Comparison of ENCODE assay signal across 12 cellular contexts in the genomic region with DNA sequence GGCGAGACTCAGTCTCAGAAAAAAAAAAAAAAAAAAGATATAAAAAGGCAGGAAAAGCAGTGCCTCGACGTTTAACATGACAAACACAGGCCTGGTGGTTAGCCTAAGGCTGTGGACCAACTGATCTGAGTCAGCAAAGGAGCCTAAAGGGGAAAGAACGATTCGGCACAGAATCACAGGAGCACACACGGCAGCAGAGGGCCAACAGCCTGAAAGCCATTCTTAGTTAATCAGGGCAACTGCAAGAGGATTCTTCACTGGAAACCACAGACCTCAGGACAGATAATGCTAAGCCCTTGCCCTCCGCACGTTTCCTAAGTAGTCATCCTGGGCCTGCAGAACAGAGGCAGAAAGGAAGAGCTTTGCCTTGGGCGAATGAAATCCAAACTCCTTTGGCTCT. TPM values are rescaled to one million over a fixed set of nuclear protein-coding genes. Genes with fewer than 3 reads are reported as not detected.
DNase-seq lines count a peak whose midpoint lies in the region; ATAC-seq, FAIRE-seq and TF ChIP-seq lines count a peak whose summit lies in the region.
"Had no signal": no experiment of that assay in that cellular context is flagged by ENCODE, and none has a peak within 500 bp of the region (broad histone marks: within the 10 kb centered on the region; RNA-seq: fewer than 3 reads in every experiment).

No MANE protein-coding gene starts in this region.

- H3K9ac ChIP-seq in PC-3 (ENCODE audit: low read length) (no peak overlapping the region), endothelial cell of umbilical vein (replicated peaks; ENCODE audit: extremely low read depth, insufficient read depth, low read length) (no peak overlapping the region)
- H3K9ac ChIP-seq: BLaER1 treated with 17β-estradiol and CSF1 and Interleukin-3, amounts not matched to agents 10 nM and 100 nM had no signal

- dilution Hi-C loops in endothelial cell of umbilical vein (cut with MboI; ENCODE audit: extremely low pct_ligation_motif_present, low sequenced_read_pairs) = no loop called here

- H3K36me3 ChIP-seq in PC-3 (ENCODE audit: low read depth, low read length) = peaks cover 26% of the 10 kb centered on the region
- H3K36me3 ChIP-seq in endothelial cell of umbilical vein (ENCODE audit: control insufficient read depth in 2 of 2, extremely low read depth in 1 of 2, insufficient read depth in 2 of 2, low read length in 2 of 2) = peaks cover 2 to 12% of the 10 kb centered on the region in 2 experiments

- H3K9me3 ChIP-seq in PC-3 (ENCODE audit: low read length) (no peaks in the 10 kb centered on the region), endothelial cell of umbilical vein (replicated peaks; ENCODE audit: control insufficient read depth, insufficient read depth, low read length) (no peaks in the 10 kb centered on the region)
- H3K9me3 ChIP-seq: BLaER1 treated with 17β-estradiol and CSF1 and Interleukin-3, amounts not matched to agents 10 nM and 100 nM; transverse colon had no signal

- H2AFZ ChIP-seq in PC-3 (ENCODE audit: low read length) = no peak overlapping the region
- no peak overlapping the region for H2AFZ ChIP-seq in endothelial cell of umbilical vein (ENCODE audit: low read depth, low read length)

- CTCF ChIA-PET in PC-3 (lab: Charles Lee) (no interaction called here), endothelial cell of umbilical vein (lab: Charles Lee) (interaction anchor here (1.2 kb wide), 1 partner anchor 79 kb away, joined by 3 read pairs; no protein-coding TSS in a partner anchor)

- TF ChIP-seq POLR2A in endothelial cell of umbilical vein (IDR thresholded peaks at IDR 0.05; ENCODE audit: low read depth, low read length) (no peak), GM12892 (IDR thresholded peaks at IDR 0.05; ENCODE audit: low read depth, low read length) (no peak)

- BruUV-seq in PC-3 (replicated peaks; lab: Mats Ljungman, UMichigan) = no TSS peak
- no TSS peak for BruUV-seq in endothelial cell of umbilical vein (replicated peaks; lab: Mats Ljungman, UMichigan)

- TF ChIP-seq CTCF in PC-3 (conservative IDR thresholded peaks at IDR 0.05; ENCODE audit: low read depth, low read length) (no peak), endothelial cell of umbilical vein (IDR thresholded peaks at IDR 0.05; ENCODE audit: extremely low read depth in 1 of 2, insufficient read depth in 1 of 2, low read depth in 1 of 2, low read length in 2 of 2) (no peak)

- H3K27ac ChIP-seq in PC-3 (ENCODE audit: low read length) (no peak overlapping the region), endothelial cell of umbilical vein (ENCODE audit: insufficient read depth, low read depth, low read length) (no peak overlapping the region)
- H3K27ac ChIP-seq: BLaER1 treated with 17β-estradiol and CSF1 and Interleukin-3, amounts not matched to agents 10 nM and 100 nM; transverse colon had no signal

- no peak for ATAC-seq in PC-3
- ATAC-seq in GM21423 (IDR thresholded peaks at IDR 0.05; ENCODE audit: unreplicated experiment) = no peak

- peaks cover 72% of the 10 kb centered on the region for H3K79me2 ChIP-seq in PC-3 (ENCODE audit: low read length)
- H3K79me2 ChIP-seq in endothelial cell of umbilical vein (ENCODE audit: control insufficient read depth, insufficient read depth, low read length) = peaks cover 58% of the 10 kb centered on the region

- H3F3A ChIP-seq in PC-3 (ENCODE audit: low read length, unreplicated experiment) = no peaks in the 10 kb centered on the region

- H3K4me1 ChIP-seq in PC-3 (ENCODE audit: insufficient read depth, low read length) (peaks cover 6% of the 10 kb centered on the region; the same call in 1 of the 2 replicates), endothelial cell of umbilical vein (ENCODE audit: control insufficient read depth, extremely low read depth, insufficient read depth, low read length) (no peaks in the 10 kb centered on the region)

- H3K27me3 ChIP-seq in PC-3 (ENCODE audit: low read length) (no peaks in the 10 kb centered on the region), endothelial cell of umbilical vein (ENCODE audit: control insufficient read depth in 2 of 2, insufficient read depth in 2 of 2, low read length in 2 of 2) (no peaks in the 10 kb centered on the region)
- H3K27me3 ChIP-seq: BLaER1 treated with 17β-estradiol and CSF1 and Interleukin-3, amounts not matched to agents 10 nM and 100 nM; transverse colon had no signal

- peaks cover 51% of the 10 kb centered on the region for H4K20me1 ChIP-seq in PC-3 (ENCODE audit: low read length)
- H4K20me1 ChIP-seq in endothelial cell of umbilical vein (replicated peaks; ENCODE audit: control insufficient read depth, extremely low read depth, insufficient read depth, low read length) = no peaks in the 10 kb centered on the region

- DNase-seq in EH (ENCODE audit: low read depth) = peak; percentile 96
- DNase-seq in PC-3 = peak; percentile 60
- no peak for DNase-seq in endothelial cell of umbilical vein (ENCODE audit: low read depth, low spot score)
- DNase-seq in myocyte (ENCODE audit: low read depth) = peak; percentile 90
- no peak for DNase-seq in activated T-cell treated with anti-CD3 and anti-CD28 coated beads, Interleukin-2, amount 50 U/mL, for 1 hour
- DNase-seq in GM12892 (ENCODE audit: insufficient read length) = no peak
- no peak for DNase-seq in stimulated activated CD8-positive, alpha-beta memory T cell treated with anti-CD3 and anti-CD28 coated beads, Interleukin-4, amount 100 ng/mL, for 48 hours
- DNase-seq: anterior cingulate cortex, KG1, transverse colon had no signal

- H3K4me3 ChIP-seq in PC-3 (ENCODE audit: low read length) (no peak overlapping the region), endothelial cell of umbilical vein (replicated peaks in 1 of 3; ENCODE audit: insufficient read depth in 1 of 3, low read depth in 1 of 3, low read length in 3 of 3) (no peak overlapping the region)
- H3K4me3 ChIP-seq: BLaER1 treated with 17β-estradiol and CSF1 and Interleukin-3, amounts not matched to agents 10 nM and 100 nM; transverse colon had no signal

- intact Hi-C loops in PC-3 (cut with micrococcal nuclease) (no loop called here), endothelial cell of umbilical vein (cut with micrococcal nuclease) (no loop called here)

- POLR2A ChIA-PET in PC-3 (lab: Charles Lee; ENCODE audit: unreplicated experiment) = no interaction called here
- POLR2A ChIA-PET in endothelial cell of umbilical vein (lab: Charles Lee) = no interaction called here

- FAIRE-seq in endothelial cell of umbilical vein (lab: Jason Lieb, UNC) (peak; percentile 21), GM12892 (lab: Jason Lieb, UNC) (no peak)

- H3K9me1 ChIP-seq in endothelial cell of umbilical vein (replicated peaks; ENCODE audit: control insufficient read depth, extremely low read depth, insufficient read depth, low read length) = no peaks in the 10 kb centered on the region

- H3K4me2 ChIP-seq in PC-3 (ENCODE audit: low read length) (peak overlapping the region; percentile 21; the same call in 1 of the 2 replicates), endothelial cell of umbilical vein (ENCODE audit: insufficient read depth, low read length) (no peak overlapping the region)

- H3K9me2 ChIP-seq in PC-3 (replicated peaks; ENCODE audit: low read length) = no peaks in the 10 kb centered on the region

TF ChIP-seq in endothelial cell of umbilical vein, 7 proteins besides CTCF, POLR2A, EP300 and RAD21:
- TF ChIP-seq, protein P1, sequence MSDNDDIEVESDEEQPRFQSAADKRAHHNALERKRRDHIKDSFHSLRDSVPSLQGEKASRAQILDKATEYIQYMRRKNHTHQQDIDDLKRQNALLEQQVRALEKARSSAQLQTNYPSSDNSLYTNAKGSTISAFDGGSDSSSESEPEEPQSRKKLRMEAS (IDR thresholded peaks at IDR 0.05; ENCODE audit: insufficient read depth, insufficient read length) = no peak
- TF ChIP-seq MYC (IDR thresholded peaks at IDR 0.05; ENCODE audit: low read depth, low read length) (no peak), EZH2 (IDR thresholded peaks at IDR 0.05; ENCODE audit: borderline replicate concordance, low read depth, low read length, severe bottlenecking) (no peak), FOS (IDR thresholded peaks at IDR 0.05; ENCODE audit: borderline replicate concordance, insufficient read depth, low read length) (no peak), JUN (IDR thresholded peaks at IDR 0.05; ENCODE audit: borderline replicate concordance, insufficient read depth, insufficient read length, low read depth) (no peak), GATA2 (IDR thresholded peaks at IDR 0.05; ENCODE audit: insufficient read depth, insufficient read length, low read depth, low read length) (no peak), POLR2AphosphoS5 (IDR thresholded peaks at IDR 0.05; ENCODE audit: insufficient read depth, low read depth, low read length) (no peak)

RNA-seq across cellular contexts. Expression of gene TMEM11, which starts 14.7 kb away (rescaled TPM):
- total RNA-seq in PC-3 (2014; rRNA removed) = 58.1 and 70.8 TPM in 2 replicates
- 27.4 and 28.8 TPM in 2 replicates for total RNA-seq in endothelial cell of umbilical vein
- 79.9 and 100 TPM in 2 replicates for polyA plus RNA-seq in endothelial cell of umbilical vein
- polyA plus RNA-seq in endothelial cell of umbilical vein (2011; cell fraction: cytosol; rRNA removed) = 48.9 and 54.8 TPM in 2 replicates
- polyA plus RNA-seq in endothelial cell of umbilical vein (2011; cell fraction: nucleus; rRNA removed) = 26.8 and 30.3 TPM in 2 replicates
- polyA plus RNA-seq in endothelial cell of umbilical vein (2012) = 26.8 and 30.3 TPM in 2 replicates
- polyA minus RNA-seq in endothelial cell of umbilical vein = 33.9 and 38.2 TPM in 2 replicates
- 47.9 TPM for polyA minus RNA-seq in endothelial cell of umbilical vein (2011; cell fraction: cytosol; rRNA and poly(A)+ RNA removed)
- polyA minus RNA-seq in endothelial cell of umbilical vein (2011; cell fraction: nucleus; rRNA and poly(A)+ RNA removed) = 20.1 and 23.7 TPM in 2 replicates
- 26.3 and 44.3 TPM in 2 replicates for total RNA-seq in myocyte
- polyA plus RNA-seq in myocyte (2012) = 38.5 TPM
- polyA plus RNA-seq in GM12892 (2012; ENCODE audit: missing spikeins) = 14.9 TPM

RNA-seq across cellular contexts. Expression of gene NATD1, which starts 53.9 kb away (rescaled TPM):
- total RNA-seq in PC-3 (2014; rRNA removed) (0.69 and 0.73 TPM in 2 replicates), endothelial cell of umbilical vein (7.2 and 8.1 TPM in 2 replicates), myocyte (24.9 and 25.8 TPM in 2 replicates)
- polyA plus RNA-seq in endothelial cell of umbilical vein = 6.9 and 7.0 TPM in 2 replicates
- polyA plus RNA-seq in endothelial cell of umbilical vein (2011; cell fraction: cytosol; rRNA removed) = 6.2 and 7.6 TPM in 2 replicates
- polyA plus RNA-seq in endothelial cell of umbilical vein (2011; cell fraction: nucleus; rRNA removed) = 4.6 and 5.3 TPM in 2 replicates
- 4.0 and 7.0 TPM in 2 replicates for polyA plus RNA-seq in endothelial cell of umbilical vein (2012)
- polyA minus RNA-seq in endothelial cell of umbilical vein = 6.2 and 6.7 TPM in 2 replicates
- polyA minus RNA-seq in endothelial cell of umbilical vein (2011; cell fraction: cytosol; rRNA and poly(A)+ RNA removed) = 1.5 TPM
- 2.9 and 4.6 TPM in 2 replicates for polyA minus RNA-seq in endothelial cell of umbilical vein (2011; cell fraction: nucleus; rRNA and poly(A)+ RNA removed)
- polyA plus RNA-seq in myocyte (2012) = 17.7 TPM
- 0.32 TPM for polyA plus RNA-seq in GM12892 (2012; ENCODE audit: missing spikeins)

Comparison
In these comparisons a context has a peak if more than half of its experiments do, and no peak if none do; other contexts are left out.
1. DNase-seq: peak in EH (single experiment), PC-3 (single experiment) and myocyte (single experiment); none in endothelial cell of umbilical vein (single experiment), activated T-cell treated with anti-CD3 and anti-CD28 coated beads, Interleukin-2, amount 50 U/mL, for 1 hour (single experiment), GM12892 (single experiment) and stimulated activated CD8-positive, alpha-beta memory T cell treated with anti-CD3 and anti-CD28 coated beads, Interleukin-4, amount 100 ng/mL, for 48 hours (single experiment).